In the genomic region with DNA sequence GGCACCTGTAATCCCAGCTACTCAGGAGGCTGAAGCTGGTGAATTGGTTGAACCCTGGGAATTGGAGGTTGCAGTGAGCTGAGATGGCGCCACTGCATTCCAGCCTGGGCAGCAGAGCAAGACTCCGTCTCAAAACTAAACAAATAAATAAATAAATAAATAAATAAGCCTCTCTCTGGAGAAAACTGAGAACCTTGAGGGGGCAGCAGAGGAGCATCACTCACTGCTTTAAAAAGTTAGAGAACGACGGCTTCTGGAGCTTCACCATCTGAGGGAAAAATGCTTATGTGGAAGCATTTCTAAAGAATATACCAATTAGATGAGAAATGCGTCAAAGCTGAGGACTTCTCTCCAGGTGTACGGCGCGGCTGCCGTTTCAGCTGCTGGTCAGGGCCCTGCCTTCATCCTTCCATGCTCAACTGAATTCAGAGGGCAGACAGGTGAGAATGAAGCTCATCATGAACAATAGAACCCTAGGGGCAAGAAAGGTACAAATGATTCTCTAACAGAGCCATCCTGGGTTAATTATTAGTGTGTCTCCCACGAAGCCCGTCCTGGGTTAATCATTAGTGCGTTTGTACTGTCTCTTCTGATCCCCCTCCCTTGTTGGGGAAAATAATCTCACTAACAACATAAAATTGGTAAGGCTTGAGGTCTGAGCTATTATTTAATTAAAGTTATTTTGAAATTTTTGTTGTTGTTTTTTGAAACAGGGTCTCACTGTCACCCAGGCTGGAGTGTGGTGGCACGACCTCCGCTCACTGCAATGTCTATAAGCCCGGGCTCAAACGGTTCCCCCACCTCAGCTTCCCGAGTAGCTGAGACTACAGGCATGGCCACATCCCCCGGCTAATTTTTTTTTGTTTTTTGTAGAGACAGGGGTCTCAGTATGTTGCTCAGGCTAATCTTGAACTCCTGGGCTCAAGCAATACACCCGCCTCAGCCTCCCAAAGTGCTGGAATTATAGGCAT, we compare ENCODE assay signal across 1 cellular context.
TF ChIP-seq lines count a peak whose summit lies in the region.

No MANE protein-coding gene starts in this region.

TF ChIP-seq in liver, 16 proteins besides CTCF, POLR2A, EP300 and RAD21 (continued from another document):
- TF ChIP-seq, protein P1, sequence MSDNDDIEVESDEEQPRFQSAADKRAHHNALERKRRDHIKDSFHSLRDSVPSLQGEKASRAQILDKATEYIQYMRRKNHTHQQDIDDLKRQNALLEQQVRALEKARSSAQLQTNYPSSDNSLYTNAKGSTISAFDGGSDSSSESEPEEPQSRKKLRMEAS (IDR thresholded peaks at IDR 0.05), result no peak
- TF ChIP-seq SP1 (IDR thresholded peaks at IDR 0.05) (peak; percentile 71), FOXA1 (IDR thresholded peaks at IDR 0.05) (no peak)
TF ChIP-seq in liver: peak in this region for 7.
